Comparison of ENCODE assay signal across 17 cellular contexts in the genomic region with DNA sequence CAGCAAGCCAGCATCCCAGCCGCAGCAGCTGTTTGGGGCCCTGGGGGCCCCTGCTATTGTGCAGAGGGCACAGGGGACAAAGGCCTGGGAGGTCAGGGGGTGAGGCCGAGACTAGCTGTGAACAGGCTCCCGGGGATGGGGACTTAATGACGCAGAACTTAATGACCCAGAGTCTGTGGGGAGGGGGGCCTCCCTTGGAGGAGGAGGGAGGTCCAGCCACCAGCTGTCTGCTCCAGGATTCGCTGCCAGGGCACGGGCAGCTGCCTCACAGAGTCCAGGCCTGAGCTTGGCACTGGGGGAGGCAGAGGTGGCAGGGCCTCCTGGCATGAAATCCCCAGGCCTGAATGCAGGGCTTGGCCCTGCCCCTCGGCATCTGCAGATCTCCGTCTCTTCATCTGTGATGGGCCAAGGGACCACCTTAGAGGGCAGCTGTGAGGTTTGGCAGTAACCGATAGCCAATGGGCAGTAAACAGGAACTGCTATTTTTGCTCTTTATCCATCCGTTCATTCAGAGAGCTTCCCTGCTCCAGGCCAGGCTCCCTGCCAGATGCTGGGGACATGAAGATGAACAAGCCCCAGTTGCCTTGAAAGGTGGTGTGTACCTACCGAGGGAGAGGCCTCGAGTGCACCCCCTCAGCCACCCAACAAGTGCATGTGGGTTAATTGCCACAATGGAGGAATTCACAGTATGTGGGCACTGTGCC. TPM values are rescaled to one million over a fixed set of nuclear protein-coding genes. Genes with fewer than 3 reads are reported as not detected.
DNase-seq lines count a peak whose midpoint lies in the region; ATAC-seq and TF ChIP-seq lines count a peak whose summit lies in the region.
"Had no signal": no experiment of that assay in that cellular context is flagged by ENCODE, and none has a peak within 500 bp of the region (broad histone marks: within the 10 kb centered on the region; RNA-seq: fewer than 3 reads in every experiment).

No MANE protein-coding gene starts in this region.

- H3K27me3 Mint-ChIP-seq in glutamatergic neuron (ENCODE audit: unreplicated experiment), result peaks cover 7% of the 10 kb centered on the region
- H3K27me3 Mint-ChIP-seq in neural progenitor cell (ENCODE audit: insufficient read depth, low read depth), result peaks cover 2% of the 10 kb centered on the region

- H3K9me3 ChIP-seq in BE2C (no peaks in the 10 kb centered on the region), neural progenitor cell (ENCODE audit: low read depth) (no peaks in the 10 kb centered on the region)

- H3K27ac Mint-ChIP-seq in glutamatergic neuron (ENCODE audit: unreplicated experiment) (peak overlapping the region; percentile 12), neural progenitor cell (no peak overlapping the region)
- H3K27ac Mint-ChIP-seq: activated CD4-positive, alpha-beta memory T cell treated with anti-CD3 and anti-CD28 coated beads for 36 hours; activated naive CD4-positive, alpha-beta T cell treated with anti-CD3 and anti-CD28 coated beads, Interleukin-2, amount 50 U/mL, for 72 hours; B cell; dendritic cell treated with granulocyte-macrophage colony-stimulating factor and Interleukin-4, amounts not matched to agents 40 ng/mL and 50 ng/mL, for 4 days had no signal

- peaks cover 58% of the 10 kb centered on the region for H3F3A ChIP-seq in neural progenitor cell (ENCODE audit: low read depth)

- H3K27ac ChIP-seq in neural progenitor cell (peak overlapping the region; percentile 79), coronary artery (no peak overlapping the region)

- peak overlapping the region; percentile 81 for H3K4me2 ChIP-seq in neural progenitor cell

- H3K9ac ChIP-seq in neural progenitor cell, result no peak overlapping the region

- H4K20me1 ChIP-seq in neural progenitor cell (ENCODE audit: low read depth), result peaks cover 100% of the 10 kb centered on the region

- ATAC-seq in GM18867 (IDR thresholded peaks at IDR 0.05; ENCODE audit: unreplicated experiment), result no peak
- ATAC-seq: activated naive CD4-positive, alpha-beta T cell treated with anti-CD3 and anti-CD28 coated beads, Interleukin-2, amount 50 U/mL, for 72 hours had no signal

- H3K4me3 ChIP-seq in BE2C (ENCODE audit: low read depth, low read length), result peak overlapping the region; percentile 99
- peak overlapping the region; percentile 24 for H3K4me3 ChIP-seq in neural progenitor cell
- H3K4me3 ChIP-seq in coronary artery, result no peak overlapping the region

- DNase-seq in BE2C, result no peak
- peak; percentile 26 for DNase-seq in NCI-H526 treated with DMSO at 0.1 percent for 48 hours (lab: John Stamatoyannopoulos, UW)
- peak; percentile 44 for DNase-seq in glutamatergic neuron
- peak; percentile 96 for DNase-seq in neural progenitor cell (ENCODE audit: low spot score)
- no peak for DNase-seq in coronary artery (ENCODE audit: low spot score)
- DNase-seq in GM19240 (ENCODE audit: insufficient read length, low spot score), result no peak
- DNase-seq in activated naive CD4-positive, alpha-beta T cell (lab: John Stamatoyannopoulos, UW), result no peak
- DNase-seq: activated CD4-positive, alpha-beta memory T cell treated with anti-CD3 and anti-CD28 coated beads for 36 hours; GF-D8; KG1; NCI-H226; T1000 had no signal

- H3K36me3 Mint-ChIP-seq in glutamatergic neuron (ENCODE audit: unreplicated experiment) (no peaks in the 10 kb centered on the region), neural progenitor cell (no peaks in the 10 kb centered on the region)
- H3K36me3 Mint-ChIP-seq: activated CD4-positive, alpha-beta memory T cell treated with anti-CD3 and anti-CD28 coated beads for 36 hours; activated naive CD4-positive, alpha-beta T cell treated with anti-CD3 and anti-CD28 coated beads, Interleukin-2, amount 50 U/mL, for 72 hours had no signal

- H3K27me3 ChIP-seq in BE2C, result no peaks in the 10 kb centered on the region
- H3K27me3 ChIP-seq in neural progenitor cell, result peaks cover 52% of the 10 kb centered on the region

- peaks cover 93% of the 10 kb centered on the region for H3K36me3 ChIP-seq in BE2C
- H3K36me3 ChIP-seq in neural progenitor cell, result no peaks in the 10 kb centered on the region

- no peaks in the 10 kb centered on the region for H3K79me2 ChIP-seq in neural progenitor cell (ENCODE audit: low read depth)

- H3K4me1 ChIP-seq in BE2C, result peaks cover 47% of the 10 kb centered on the region
- peaks cover 87% of the 10 kb centered on the region for H3K4me1 ChIP-seq in neural progenitor cell

- H3K4me1 Mint-ChIP-seq in glutamatergic neuron (ENCODE audit: low read depth, unreplicated experiment), result peaks cover 36% of the 10 kb centered on the region
- peaks cover 62% of the 10 kb centered on the region for H3K4me1 Mint-ChIP-seq in neural progenitor cell

- H3K9me3 Mint-ChIP-seq in glutamatergic neuron (ENCODE audit: unreplicated experiment), result no peaks in the 10 kb centered on the region
- no peaks in the 10 kb centered on the region for H3K9me3 Mint-ChIP-seq in neural progenitor cell
- H3K9me3 Mint-ChIP-seq: activated CD4-positive, alpha-beta memory T cell treated with anti-CD3 and anti-CD28 coated beads for 36 hours; activated naive CD4-positive, alpha-beta T cell treated with anti-CD3 and anti-CD28 coated beads, Interleukin-2, amount 50 U/mL, for 72 hours; dendritic cell treated with granulocyte-macrophage colony-stimulating factor and Interleukin-4, amounts not matched to agents 40 ng/mL and 50 ng/mL, for 4 days; nephron had no signal

- peak overlapping the region; percentile 57 for H3K4me3 Mint-ChIP-seq in glutamatergic neuron (ENCODE audit: unreplicated experiment)
- peak overlapping the region; percentile 35 for H3K4me3 Mint-ChIP-seq in neural progenitor cell
- H3K4me3 Mint-ChIP-seq: activated CD4-positive, alpha-beta memory T cell treated with anti-CD3 and anti-CD28 coated beads for 36 hours; B cell; dendritic cell treated with granulocyte-macrophage colony-stimulating factor and Interleukin-4, amounts not matched to agents 40 ng/mL and 50 ng/mL, for 4 days had no signal

- TF ChIP-seq CTCF in BE2C (IDR thresholded peaks at IDR 0.05; ENCODE audit: low read depth, low read length) (no peak), glutamatergic neuron (IDR thresholded peaks at IDR 0.05; ENCODE audit: partially characterized antibody, unreplicated experiment) (no peak), neural progenitor cell (IDR thresholded peaks at IDR 0.05) (no peak), coronary artery (IDR thresholded peaks at IDR 0.05) (no peak)

- no peak overlapping the region for H2AFZ ChIP-seq in neural progenitor cell (replicated peaks)

RNA-seq across cellular contexts. Expression of gene FAM222A, which starts 6.7 kb away (rescaled TPM):
- 227 TPM for polyA plus RNA-seq in BE2C (2012; ENCODE audit: insufficient read depth, insufficient read length, low read depth)
- 18.1 TPM for total RNA-seq in glutamatergic neuron (ENCODE audit: unreplicated experiment)
- total RNA-seq in neural progenitor cell (ENCODE audit: low replicate concordance), result 2.5 and 10.6 TPM in 2 replicates

Comparison
In these comparisons a context has a peak if more than half of its experiments do, and no peak if none do; other contexts are left out.
1. DNase-seq: peak in NCI-H526 treated with DMSO at 0.1 percent for 48 hours (single experiment), glutamatergic neuron (single experiment) and neural progenitor cell (single experiment); none in BE2C (single experiment), coronary artery (single experiment), GM19240 (single experiment) and activated naive CD4-positive, alpha-beta T cell (0 of 4).